Comparison of ENCODE assay signal across 1 cellular context in genomic region chr10:99532687-99533495, GRCh38.
TF ChIP-seq lines count a peak whose summit lies in the region.

Gene NKX2-3, plus strand, starts transcription at chr10:99532942. Its CDS starts 190 bp downstream, at chr10:99533132.

TF ChIP-seq in HepG2, 621 proteins besides CTCF, POLR2A, EP300 and RAD21 (continued from another document):
- no peak for TF ChIP-seq ZHX2 (IDR thresholded peaks at IDR 0.05; ENCODE audit: low read depth)
- no peak for TF ChIP-seq ZHX2 (CRISPR knock-in tag; IDR thresholded peaks at IDR 0.05; ENCODE audit: borderline replicate concordance)
- no peak for TF ChIP-seq ZNF234 (CRISPR knock-in tag; conservative IDR thresholded peaks at IDR 0.05)
- TF ChIP-seq TFE3 (CRISPR knock-in tag; IDR thresholded peaks at IDR 0.05), result no peak
- no peak for TF ChIP-seq BORCS8-MEF2B (CRISPR knock-in tag; IDR thresholded peaks at IDR 0.05)
- TF ChIP-seq ZNF616 (CRISPR knock-in tag; IDR thresholded peaks at IDR 0.05; ENCODE audit: low read depth), result no peak
- TF ChIP-seq ETS1 (CRISPR knock-in tag; IDR thresholded peaks at IDR 0.05), result no peak
- no peak for TF ChIP-seq ZNF737 (CRISPR knock-in tag; IDR thresholded peaks at IDR 0.05; ENCODE audit: borderline replicate concordance)
